ENCODE assay signal across 9 cellular contexts in genomic region chr5:143495823-143496275, GRCh38.
DNase-seq lines count a peak whose midpoint lies in the region; ATAC-seq and TF ChIP-seq lines count a peak whose summit lies in the region.
"Had no signal": no experiment of that assay in that cellular context is flagged by ENCODE, and none has a peak within 500 bp of the region (broad histone marks: within the 10 kb centered on the region; RNA-seq: fewer than 3 reads in every experiment).

No MANE protein-coding gene starts in this region.

- TF ChIP-seq CTCF in adrenal gland (IDR thresholded peaks at IDR 0.05), result no peak

- H3K36me3 ChIP-seq in adrenal gland (replicated peaks in 1 of 2) (no peaks in the 10 kb centered on the region), aorta (ENCODE audit: control insufficient read depth in 1 of 2, insufficient read depth in 2 of 2, low read length in 1 of 2) (no peaks in the 10 kb centered on the region)

- ATAC-seq in left cardiac atrium (peak; percentile 66 to 77), aorta (ENCODE audit: low FRiP score) (peak; percentile 44), GM18858 (IDR thresholded peaks at IDR 0.05; ENCODE audit: unreplicated experiment) (no peak), HG03175 (IDR thresholded peaks at IDR 0.05; ENCODE audit: unreplicated experiment) (no peak)

- H3K9me3 ChIP-seq in adrenal gland (replicated peaks in 1 of 3) (no peaks in the 10 kb centered on the region), aorta (ENCODE audit: control insufficient read depth, low read length) (no peaks in the 10 kb centered on the region)

- 3 to 10% (median 8%) methylated on average over 2 of the region's 2 CpGs for WGBS in adrenal gland, 4 donors
- 34 to 45% methylated on average over 2 of the region's 2 CpGs for WGBS in aorta, 2 donors

- peak overlapping the region in 2 of 5 donors; percentile 11 to 23 for H3K27ac ChIP-seq in adrenal gland
- no peak overlapping the region for H3K27ac ChIP-seq in aorta (ENCODE audit: low read depth in 1 of 2, low read length in 2 of 2)

- TF ChIP-seq POLR2A in adrenal gland (IDR thresholded peaks at IDR 0.05), result no peak

- H3K27me3 ChIP-seq in adrenal gland (no peaks in the 10 kb centered on the region), aorta (ENCODE audit: control insufficient read depth in 1 of 2, insufficient read depth in 2 of 2, low read length in 1 of 2) (no peaks in the 10 kb centered on the region)

- H3K4me3 ChIP-seq in adrenal gland (peak overlapping the region in 1 of 4 donors; percentile 21), aorta (ENCODE audit: low read length in 2 of 2) (no peak overlapping the region)

- H3K4me1 ChIP-seq in adrenal gland (replicated peaks in 1 of 2) (peaks cover 10 to 22% of the 10 kb centered on the region in 2 donors), aorta (ENCODE audit: control insufficient read depth in 1 of 2, insufficient read depth in 2 of 2, low read length in 2 of 2) (peaks cover 0 to 2% of the 10 kb centered on the region in 2 donors)

- intact Hi-C loops in adrenal gland (cut with DNase I), result no loop called here
- intact Hi-C loops in left cardiac atrium (cut with DNase I), result no loop called here
- intact Hi-C loops in aorta (cut with DNase I), result no loop called here

- DNase-seq in NOMO-1 treated with DMSO at 0.1 percent for 48 hours (lab: John Stamatoyannopoulos, UW; ENCODE audit: unreplicated experiment) (peak; percentile 28), NOMO-1 treated with dmso at 0.1 percent for 144 hours (lab: John Stamatoyannopoulos, UW; ENCODE audit: unreplicated experiment) (no peak), adrenal gland (peak in 6 of 7 donors; percentile 18 to 56 (median 27)), left cardiac atrium (no peak), aorta (no peak), inferior parietal cortex (ENCODE audit: extremely low spot score) (no peak)
- DNase-seq: activated naive CD8-positive, alpha-beta T cell treated with anti-CD3 and anti-CD28 coated beads for 36 hours had no signal

Comparison
In these comparisons a context has a peak if more than half of its experiments do, and no peak if none do; other contexts are left out.
1. DNase-seq: peak in NOMO-1 treated with DMSO at 0.1 percent for 48 hours (single experiment) and adrenal gland (6 of 7); none in NOMO-1 treated with dmso at 0.1 percent for 144 hours (single experiment), left cardiac atrium (single experiment), aorta (0 of 2) and inferior parietal cortex (single experiment).
2. ATAC-seq: peak in left cardiac atrium (2 of 2) and aorta (single experiment); none in GM18858 (single experiment) and HG03175 (single experiment).